ENCODE assay signal across 1 cellular context in the genomic region with DNA sequence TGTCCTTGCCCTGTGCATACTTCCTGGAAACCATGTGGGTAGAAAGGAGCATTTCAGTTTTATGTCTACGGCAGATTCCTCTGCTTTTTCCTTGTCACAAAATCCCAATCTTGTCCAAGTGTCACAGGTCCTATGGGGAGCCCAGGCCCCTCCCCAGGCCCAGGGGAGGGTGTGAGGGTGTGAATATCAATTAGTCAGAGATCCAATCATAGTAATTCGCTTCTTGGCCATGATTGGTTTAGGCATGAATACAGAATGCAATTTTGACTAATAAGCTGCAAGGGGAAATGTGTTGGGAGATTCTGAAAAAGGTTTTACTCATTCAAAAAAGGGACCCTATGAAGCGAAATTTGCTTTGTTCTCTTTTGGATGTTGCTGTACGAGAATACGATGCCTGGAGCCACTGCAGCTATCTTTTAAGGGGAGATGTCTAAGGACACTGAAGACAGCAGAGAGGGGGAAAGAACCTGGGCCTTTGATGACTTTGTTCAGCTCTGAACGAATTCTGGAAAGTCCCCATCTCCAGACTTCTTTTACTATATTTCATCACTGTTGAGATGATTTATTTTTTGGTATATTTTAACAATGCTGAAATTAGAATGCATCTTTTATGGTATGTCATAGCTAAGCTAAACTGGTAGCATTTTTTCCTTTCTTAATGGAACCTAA.
TF ChIP-seq lines count a peak whose summit lies in the region.

No MANE protein-coding gene starts in this region.

TF ChIP-seq in GM12878, 131 proteins besides CTCF, POLR2A, EP300 and RAD21:
- TF ChIP-seq HDAC2 (IDR thresholded peaks at IDR 0.05) (no peak), SUPT20H (IDR thresholded peaks at IDR 0.05; ENCODE audit: borderline replicate concordance, control insufficient read depth, low read depth, low read length) (no peak), IKZF1 (conservative IDR thresholded peaks at IDR 0.05) (peak; percentile 6; the same call in 1 of the 2 replicates), DPF2 (IDR thresholded peaks at IDR 0.05) (0 out of 2 replicates have a peak, but pooled peaks have one; percentile 9)
- TF ChIP-seq, protein P1, sequence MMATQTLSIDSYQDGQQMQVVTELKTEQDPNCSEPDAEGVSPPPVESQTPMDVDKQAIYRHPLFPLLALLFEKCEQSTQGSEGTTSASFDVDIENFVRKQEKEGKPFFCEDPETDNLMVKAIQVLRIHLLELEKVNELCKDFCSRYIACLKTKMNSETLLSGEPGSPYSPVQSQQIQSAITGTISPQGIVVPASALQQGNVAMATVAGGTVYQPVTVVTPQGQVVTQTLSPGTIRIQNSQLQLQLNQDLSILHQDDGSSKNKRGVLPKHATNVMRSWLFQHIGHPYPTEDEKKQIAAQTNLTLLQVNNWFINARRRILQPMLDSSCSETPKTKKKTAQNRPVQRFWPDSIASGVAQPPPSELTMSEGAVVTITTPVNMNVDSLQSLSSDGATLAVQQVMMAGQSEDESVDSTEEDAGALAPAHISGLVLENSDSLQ (IDR thresholded peaks at IDR 0.05): peak; percentile 25; the same call in 1 of the 2 replicates
TF ChIP-seq in GM12878: peak in this region for 3.
